Comparison of ENCODE assay signal across 26 cellular contexts in genomic region chr1:53339736-53340385, GRCh38. TPM values are rescaled to one million over a fixed set of nuclear protein-coding genes. Genes with fewer than 3 reads are reported as not detected.
DNase-seq lines count a peak whose midpoint lies in the region; ATAC-seq and TF ChIP-seq lines count a peak whose summit lies in the region.
"Had no signal": no experiment of that assay in that cellular context is flagged by ENCODE, and none has a peak within 500 bp of the region (broad histone marks: within the 10 kb centered on the region; RNA-seq: fewer than 3 reads in every experiment).

No MANE protein-coding gene starts in this region.

- peaks cover 7% of the 10 kb centered on the region for H3K4me1 Mint-ChIP-seq in mesothelial cell of epicardium
- H3K4me1 Mint-ChIP-seq: nephron progenitor cell had no signal

- 69 to 71% methylated on average over 5 of the region's 5 CpGs for WGBS in heart right ventricle, 2 donors

- DNase-seq in cardiac septum (ENCODE audit: low spot score), result peak; percentile 49
- no peak for DNase-seq in heart right ventricle
- DNase-seq in coronary artery (ENCODE audit: low spot score), result peak; percentile 57
- DNase-seq in mesothelial cell of epicardium (ENCODE audit: low spot score in 2 of 2, unreplicated experiment in 2 of 2), result peak; percentile 15 to 26
- peak; percentile 27 for DNase-seq in ureter (ENCODE audit: low spot score)
- DNase-seq in NCI-H1105 treated with DMSO at 0.1 percent for 48 hours (lab: John Stamatoyannopoulos, UW), result no peak
- DNase-seq: activated CD4-positive, alpha-beta T cell treated with anti-CD3 and anti-CD28 coated beads, Interleukin-2, amount 50 U/mL, for 48 hours; GM23248; midbrain; NCI-H1105; NCI-H2081 treated with DMSO at 0.1 percent for 48 hours; NCI-H510A; nephron progenitor cell; RPMI8226; stimulated activated naive B cell treated with anti-CD40 and anti-IgM and Interleukin-4, amounts not matched to agents 10 μg/mL and 1 μg/mL and 100 μg/mL, for 72 hours; T-helper 2 cell had no signal

- TF ChIP-seq CTCF in heart right ventricle (IDR thresholded peaks at IDR 0.05) (no peak), coronary artery (IDR thresholded peaks at IDR 0.05) (no peak), mesothelial cell of epicardium (IDR thresholded peaks at IDR 0.05; ENCODE audit: unreplicated experiment) (no peak)

- no peak overlapping the region for H3K27ac Mint-ChIP-seq in mesothelial cell of epicardium
- H3K27ac Mint-ChIP-seq: activated T-helper 2 cell treated with anti-CD3 and anti-CD28 coated beads, Interferon-gamma antibody, Interleukin-2, Interleukin-4, amounts not matched to agents 10 μg/mL and 5 μg/mL and 100 μg/mL, durations not matched to agents 14 hours and 24 hours and 36 hours; dendritic cell treated with granulocyte-macrophage colony-stimulating factor and Interleukin-4, amounts not matched to agents 40 ng/mL and 50 ng/mL, for 4 days; nephron progenitor cell; progenitor cell of endocrine pancreas had no signal

- H3K4me3 ChIP-seq in heart right ventricle (no peak overlapping the region), coronary artery (no peak overlapping the region)
- H3K4me3 ChIP-seq: breast epithelium, GM23248, left lung, SK-N-MC, thoracic aorta had no signal

- H3K36me3 ChIP-seq in heart right ventricle, result no peaks in the 10 kb centered on the region
- H3K36me3 ChIP-seq: breast epithelium, left lung, thoracic aorta had no signal

- peaks cover 18% of the 10 kb centered on the region for H3K27me3 Mint-ChIP-seq in mesothelial cell of epicardium (ENCODE audit: low read depth)

- no peaks in the 10 kb centered on the region for H3K4me1 ChIP-seq in heart right ventricle
- H3K4me1 ChIP-seq: breast epithelium, left lung had no signal

- H3K9me3 ChIP-seq in heart right ventricle, result no peaks in the 10 kb centered on the region
- H3K9me3 ChIP-seq: breast epithelium, left lung, thoracic aorta had no signal

- no peaks in the 10 kb centered on the region for H3K36me3 Mint-ChIP-seq in mesothelial cell of epicardium

- peaks cover 4% of the 10 kb centered on the region for H3K9me3 Mint-ChIP-seq in mesothelial cell of epicardium
- H3K9me3 Mint-ChIP-seq: dendritic cell treated with granulocyte-macrophage colony-stimulating factor and Interleukin-4, amounts not matched to agents 40 ng/mL and 50 ng/mL, for 4 days; nephron progenitor cell had no signal

- no peak for ATAC-seq in heart right ventricle
- no peak for ATAC-seq in GM19328 (IDR thresholded peaks at IDR 0.05; ENCODE audit: unreplicated experiment)
- ATAC-seq in HG02610 (IDR thresholded peaks at IDR 0.05; ENCODE audit: unreplicated experiment), result no peak
- ATAC-seq: left lung; stimulated activated naive B cell treated with anti-CD40 and anti-IgM and Interleukin-4, amounts not matched to agents 10 μg/mL and 1 μg/mL and 100 μg/mL, for 72 hours had no signal

- intact Hi-C loops in cardiac septum (cut with DNase I) (no loop called here), heart right ventricle (cut with DNase I) (no loop called here)

- no peak overlapping the region for H3K4me3 Mint-ChIP-seq in mesothelial cell of epicardium
- H3K4me3 Mint-ChIP-seq: dendritic cell treated with granulocyte-macrophage colony-stimulating factor and Interleukin-4, amounts not matched to agents 40 ng/mL and 50 ng/mL, for 4 days; nephron progenitor cell; stimulated activated naive B cell treated with anti-CD40 and anti-IgM and Interleukin-4, amounts not matched to agents 10 μg/mL and 1 μg/mL and 100 μg/mL, for 72 hours had no signal

- H3K27ac ChIP-seq in heart right ventricle, result no peak overlapping the region
- H3K27ac ChIP-seq in coronary artery, result no peak overlapping the region
- H3K27ac ChIP-seq: breast epithelium, C4-2B, GM23248, left lung, SK-N-MC, thoracic aorta had no signal

- peaks cover 0 to 28% (median 17%) of the 10 kb centered on the region in 7 donors for H3K27me3 ChIP-seq in heart right ventricle
- H3K27me3 ChIP-seq: breast epithelium had no signal

RNA-seq across cellular contexts. Expression of gene LRP8, which starts 12.0 kb away (rescaled TPM):
- total RNA-seq in cardiac septum (2.3 TPM), heart right ventricle (1 to 10 TPM; 1.7 to 4.7 (median 2.3) TPM), mesothelial cell of epicardium (18.2 to 19.9 TPM (median 19.2 TPM) in 3 replicates), ureter (11.3 TPM)
- 1 to 10 TPM in 1 of 2 donors, under 1 TPM in 1; 0.37 to 1.1 TPM for polyA plus RNA-seq in heart right ventricle

Comparison
In these comparisons a context has a peak if more than half of its experiments do, and no peak if none do; other contexts are left out.
1. DNase-seq: peak in cardiac septum (single experiment), coronary artery (single experiment), mesothelial cell of epicardium (2 of 2) and ureter (single experiment); none in heart right ventricle (0 of 2) and NCI-H1105 treated with DMSO at 0.1 percent for 48 hours (single experiment).